In the genomic region with DNA sequence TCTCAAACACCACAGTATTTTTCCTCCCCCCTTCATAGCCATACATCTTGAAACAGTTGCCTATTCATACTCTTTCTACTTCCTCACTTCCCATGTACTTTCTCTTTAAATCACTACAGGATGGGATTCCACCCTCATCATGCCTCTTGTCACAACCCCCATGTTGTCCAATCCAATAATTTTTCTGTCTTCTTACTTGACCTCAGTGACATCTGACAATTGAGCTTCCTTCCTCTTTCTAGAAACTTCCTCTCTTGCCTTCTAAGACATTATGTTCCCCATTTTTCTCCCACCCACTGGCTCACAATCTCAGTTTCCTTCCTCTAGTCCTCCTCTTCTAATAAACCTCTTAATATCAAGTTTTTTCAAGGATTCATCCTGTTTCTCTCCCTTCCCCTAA, we compare ENCODE assay signal across 14 cellular contexts. TPM values are rescaled to one million over a fixed set of nuclear protein-coding genes. Genes with fewer than 3 reads are reported as not detected.
DNase-seq lines count a peak whose midpoint lies in the region; ATAC-seq and TF ChIP-seq lines count a peak whose summit lies in the region.
"Had no signal": no experiment of that assay in that cellular context is flagged by ENCODE, and none has a peak within 500 bp of the region (broad histone marks: within the 10 kb centered on the region; RNA-seq: fewer than 3 reads in every experiment).

No MANE protein-coding gene starts in this region.

- H3K9ac ChIP-seq in colonic mucosa (ENCODE audit: low read depth in 2 of 2, low read length in 2 of 2) (no peak overlapping the region), MM.1S (ENCODE audit: low read length) (no peak overlapping the region)

- peak overlapping the region; percentile 20 for H3K27ac Mint-ChIP-seq in activated T-cell treated with anti-CD3 and anti-CD28 coated beads, Interleukin-2, amount 50 U/mL, for 72 hours
- peak overlapping the region; percentile 1 for H3K27ac Mint-ChIP-seq in stimulated activated naive B cell treated with anti-CD40 and anti-IgM and Interleukin-4, amounts not matched to agents 10 μg/mL and 1 μg/mL and 100 μg/mL, for 72 hours
- H3K27ac Mint-ChIP-seq in activated naive CD8-positive, alpha-beta T cell treated with anti-CD3 and anti-CD28 coated beads for 36 hours = no peak overlapping the region
- H3K27ac Mint-ChIP-seq: activated CD4-positive, alpha-beta T cell treated with anti-CD3 and anti-CD28 coated beads, Interleukin-2, amount 10 ng/mL, durations not matched to agents 7 days and 5 days; type B pancreatic cell had no signal

- peaks cover 0 to 16% (median 6%) of the 10 kb centered on the region in 9 donors for H3K36me3 ChIP-seq in heart left ventricle
- H3K36me3 ChIP-seq in colonic mucosa = no peaks in the 10 kb centered on the region
- H3K36me3 ChIP-seq in MM.1S (replicated peaks; ENCODE audit: insufficient read depth, low read length) = 0 out of 2 replicates have a peak, but pooled peaks cover 3% of the 10 kb centered on the region

- no peak for TF ChIP-seq CTCF in heart left ventricle (IDR thresholded peaks at IDR 0.05)
- no peak for TF ChIP-seq CTCF in colonic mucosa (IDR thresholded peaks at IDR 0.05)
- TF ChIP-seq CTCF in MM.1S (IDR thresholded peaks at IDR 0.05; ENCODE audit: low read length) = no peak

- intact Hi-C loops in heart left ventricle (cut with DNase I) = no loop called here
- intact Hi-C loops in colonic mucosa (cut with DNase I) = no loop called here

- peaks cover 5 to 6% of the 10 kb centered on the region in 2 donors for H3K36me3 Mint-ChIP-seq in activated T-cell treated with anti-CD3 and anti-CD28 coated beads, Interleukin-2, amount 50 U/mL, for 72 hours (ENCODE audit: insufficient read depth in 2 of 2)
- peaks cover 14 to 24% of the 10 kb centered on the region in 2 donors for H3K36me3 Mint-ChIP-seq in stimulated activated naive B cell treated with anti-CD40 and anti-IgM and Interleukin-4, amounts not matched to agents 10 μg/mL and 1 μg/mL and 100 μg/mL, for 72 hours
- peaks cover 28% of the 10 kb centered on the region for H3K36me3 Mint-ChIP-seq in activated naive CD8-positive, alpha-beta T cell treated with anti-CD3 and anti-CD28 coated beads for 36 hours
- H3K36me3 Mint-ChIP-seq: natural killer cell had no signal

- no peaks in the 10 kb centered on the region for H3K9me3 Mint-ChIP-seq in activated T-cell treated with anti-CD3 and anti-CD28 coated beads, Interleukin-2, amount 50 U/mL, for 72 hours
- peaks cover 4 to 7% of the 10 kb centered on the region in 2 donors for H3K9me3 Mint-ChIP-seq in stimulated activated naive B cell treated with anti-CD40 and anti-IgM and Interleukin-4, amounts not matched to agents 10 μg/mL and 1 μg/mL and 100 μg/mL, for 72 hours
- no peaks in the 10 kb centered on the region for H3K9me3 Mint-ChIP-seq in activated naive CD8-positive, alpha-beta T cell treated with anti-CD3 and anti-CD28 coated beads for 36 hours
- H3K9me3 Mint-ChIP-seq: activated CD4-positive, alpha-beta T cell treated with anti-CD3 and anti-CD28 coated beads, Interleukin-2, amount 10 ng/mL, durations not matched to agents 7 days and 5 days; natural killer cell; type B pancreatic cell had no signal

- peaks cover 0 to 91% (median 31%) of the 10 kb centered on the region in 12 donors for H3K4me1 ChIP-seq in heart left ventricle
- H3K4me1 ChIP-seq in colonic mucosa = no peaks in the 10 kb centered on the region
- H3K4me1 ChIP-seq in MM.1S (ENCODE audit: low read length) = peaks cover 12% of the 10 kb centered on the region; the same call in 1 of the 2 replicates

- H3K79me2 ChIP-seq in MM.1S (ENCODE audit: low read length) = peaks cover 83% of the 10 kb centered on the region

- H3K4me1 Mint-ChIP-seq in activated T-cell treated with anti-CD3 and anti-CD28 coated beads, Interleukin-2, amount 50 U/mL, for 72 hours (ENCODE audit: low read depth) = peaks cover 59% of the 10 kb centered on the region
- peaks cover 38 to 56% of the 10 kb centered on the region in 2 donors for H3K4me1 Mint-ChIP-seq in stimulated activated naive B cell treated with anti-CD40 and anti-IgM and Interleukin-4, amounts not matched to agents 10 μg/mL and 1 μg/mL and 100 μg/mL, for 72 hours
- H3K4me1 Mint-ChIP-seq in activated naive CD8-positive, alpha-beta T cell treated with anti-CD3 and anti-CD28 coated beads for 36 hours = peaks cover 49% of the 10 kb centered on the region

- H3F3A ChIP-seq in MM.1S (ENCODE audit: insufficient read depth, low read length) = peaks cover 4% of the 10 kb centered on the region; the same call in 1 of the 2 replicates

- no peaks in the 10 kb centered on the region for H4K20me1 ChIP-seq in MM.1S (ENCODE audit: insufficient read depth, low read length)

- no peaks in the 10 kb centered on the region for H3K9me2 ChIP-seq in MM.1S (replicated peaks; ENCODE audit: insufficient read depth, low read length)

- no peak for ATAC-seq in activated T-cell treated with anti-CD3 and anti-CD28 coated beads, Interleukin-2, amount 50 U/mL, for 72 hours (replicated peaks in 1 of 2)
- ATAC-seq in heart left ventricle = peak in 3 of 4 donors; percentile 7 to 58 (median 31)
- peak; percentile 15 to 24 for ATAC-seq in stimulated activated naive B cell treated with anti-CD40 and anti-IgM and Interleukin-4, amounts not matched to agents 10 μg/mL and 1 μg/mL and 100 μg/mL, for 72 hours (replicated peaks)

- H3K4me3 ChIP-seq in heart left ventricle (peak overlapping the region in 1 of 12 donors; percentile 21), colonic mucosa (no peak overlapping the region), MM.1S (ENCODE audit: low read length) (no peak overlapping the region)
- H3K4me3 ChIP-seq: skin epidermis had no signal

- H3K9me3 ChIP-seq in heart left ventricle (no peaks in the 10 kb centered on the region), colonic mucosa (no peaks in the 10 kb centered on the region), MM.1S (replicated peaks; ENCODE audit: insufficient read depth, low read length) (no peaks in the 10 kb centered on the region)

- H3K27me3 Mint-ChIP-seq in activated T-cell treated with anti-CD3 and anti-CD28 coated beads, Interleukin-2, amount 50 U/mL, for 72 hours (ENCODE audit: low read depth) = no peaks in the 10 kb centered on the region
- no peaks in the 10 kb centered on the region for H3K27me3 Mint-ChIP-seq in stimulated activated naive B cell treated with anti-CD40 and anti-IgM and Interleukin-4, amounts not matched to agents 10 μg/mL and 1 μg/mL and 100 μg/mL, for 72 hours
- no peaks in the 10 kb centered on the region for H3K27me3 Mint-ChIP-seq in activated naive CD8-positive, alpha-beta T cell treated with anti-CD3 and anti-CD28 coated beads for 36 hours
- H3K27me3 Mint-ChIP-seq: activated CD4-positive, alpha-beta T cell treated with anti-CD3 and anti-CD28 coated beads, Interleukin-2, amount 10 ng/mL, durations not matched to agents 7 days and 5 days; type B pancreatic cell had no signal

- H3K4me3 Mint-ChIP-seq in activated T-cell treated with anti-CD3 and anti-CD28 coated beads, Interleukin-2, amount 50 U/mL, for 72 hours = no peak overlapping the region
- peak overlapping the region in 1 of 2 donors; percentile 1 for H3K4me3 Mint-ChIP-seq in stimulated activated naive B cell treated with anti-CD40 and anti-IgM and Interleukin-4, amounts not matched to agents 10 μg/mL and 1 μg/mL and 100 μg/mL, for 72 hours
- no peak overlapping the region for H3K4me3 Mint-ChIP-seq in activated naive CD8-positive, alpha-beta T cell treated with anti-CD3 and anti-CD28 coated beads for 36 hours
- H3K4me3 Mint-ChIP-seq: activated CD4-positive, alpha-beta T cell treated with anti-CD3 and anti-CD28 coated beads, Interleukin-2, amount 10 ng/mL, durations not matched to agents 7 days and 5 days; natural killer cell; type B pancreatic cell had no signal

- H2AFZ ChIP-seq in MM.1S (ENCODE audit: low read length) = no peak overlapping the region

- H3K27ac ChIP-seq in heart left ventricle (peak overlapping the region in 6 of 12 donors; percentile 8 to 86 (median 26)), colonic mucosa (no peak overlapping the region), MM.1S (ENCODE audit: low read length) (no peak overlapping the region)

- no peak for DNase-seq in activated T-cell treated with anti-CD3 and anti-CD28 coated beads, Interleukin-2, amount 50 U/mL, for 72 hours
- DNase-seq in activated T-cell treated with anti-CD3 and anti-CD28 coated beads, Interleukin-2, amount 50 U/mL, for 1 hour = no peak
- DNase-seq in RPMI8226 (peak; percentile 13), heart left ventricle (no peak), colonic mucosa (no peak), MM.1S (no peak)
- DNase-seq in stimulated activated naive B cell treated with anti-CD40 and anti-IgM and Interleukin-4, amounts not matched to agents 10 μg/mL and 1 μg/mL and 100 μg/mL, for 72 hours = no peak
- DNase-seq in activated naive CD8-positive, alpha-beta T cell treated with anti-CD3 and anti-CD28 coated beads for 36 hours = no peak
- DNase-seq: activated CD4-positive, alpha-beta T cell treated with anti-CD3 and anti-CD28 coated beads, Interleukin-2, amount 10 ng/mL, durations not matched to agents 7 days and 5 days; DMS 273 treated with DMSO at 0.1 percent for 48 hours; natural killer cell; T-helper 1 cell had no signal

- H3K27me3 ChIP-seq in heart left ventricle = no peaks in the 10 kb centered on the region
- no peaks in the 10 kb centered on the region for H3K27me3 ChIP-seq in colonic mucosa
- no peaks in the 10 kb centered on the region for H3K27me3 ChIP-seq in MM.1S (replicated peaks; ENCODE audit: insufficient read depth, low read length)

- no peak for TF ChIP-seq POLR2A in heart left ventricle (IDR thresholded peaks at IDR 0.05)

- H3K4me2 ChIP-seq in MM.1S (ENCODE audit: low read depth, low read length) = no peak overlapping the region

RNA-seq across cellular contexts. Expression of a gene that starts 5.3 kb away (rescaled TPM):
- 10 to 100 TPM; 37.4 to 44.1 TPM for total RNA-seq in activated T-cell treated with anti-CD3 and anti-CD28 coated beads, Interleukin-2, amount 50 U/mL, for 72 hours
- 10 to 100 TPM; 11.4 to 28.0 (median 20.6) TPM for total RNA-seq in heart left ventricle
- polyA plus RNA-seq in heart left ventricle = 10 to 100 TPM in 1 of 2 donors, 1 to 10 TPM in 1; 6.6 to 11.0 TPM
- total RNA-seq in activated naive CD8-positive, alpha-beta T cell treated with anti-CD3 and anti-CD28 coated beads for 36 hours = 10 to 100 TPM; 29.7 to 31.1 TPM
- 10 to 100 TPM; 38.9 to 46.0 TPM for total RNA-seq in colonic mucosa

Comparison
In these comparisons a context has a peak if more than half of its experiments do, and no peak if none do; other contexts are left out.
1. ATAC-seq: peak in heart left ventricle (3 of 4) and stimulated activated naive B cell treated with anti-CD40 and anti-IgM and Interleukin-4, amounts not matched to agents 10 μg/mL and 1 μg/mL and 100 μg/mL, for 72 hours (2 of 2); none in activated T-cell treated with anti-CD3 and anti-CD28 coated beads, Interleukin-2, amount 50 U/mL, for 72 hours (0 of 2).